Comparison of ENCODE assay signal across 3 cellular contexts in genomic region chr17:64470676-64471075, GRCh38.
TF ChIP-seq lines count a peak whose summit lies in the region.

No MANE protein-coding gene starts in this region.

TF ChIP-seq in GM23338, 12 proteins besides CTCF, POLR2A, EP300 and RAD21 (continues in another document):
- TF ChIP-seq EZH2phosphoT487 (IDR thresholded peaks at IDR 0.05; ENCODE audit: unreplicated experiment) (no peak), STAT1 (IDR thresholded peaks at IDR 0.05; ENCODE audit: unreplicated experiment) (no peak), ZNF331 (CRISPR knock-in tag; IDR thresholded peaks at IDR 0.05; ENCODE audit: low read depth) (no peak), EZH2 (IDR thresholded peaks at IDR 0.05; ENCODE audit: low read depth, unreplicated experiment) (no peak), NANOG (IDR thresholded peaks at IDR 0.05; ENCODE audit: borderline replicate concordance) (no peak), JUNB (IDR thresholded peaks at IDR 0.05; ENCODE audit: unreplicated experiment) (no peak), REST (IDR thresholded peaks at IDR 0.05; ENCODE audit: unreplicated experiment) (no peak)

TF ChIP-seq in H1, 55 proteins besides CTCF, POLR2A, EP300 and RAD21:
- TF ChIP-seq SUZ12 (IDR thresholded peaks at IDR 0.05; ENCODE audit: low read length) = no peak
- no peak for TF ChIP-seq TEAD4 (IDR thresholded peaks at IDR 0.05; ENCODE audit: low read depth, low read length)
- no peak for TF ChIP-seq BCL11A (IDR thresholded peaks at IDR 0.05; ENCODE audit: low read depth in 2 of 2, low read length in 2 of 2)
- no peak for TF ChIP-seq TAF7 (optimal IDR thresholded peaks at IDR 0.05; ENCODE audit: borderline replicate concordance, low read depth, low read length)

TF ChIP-seq in neural cell, 6 proteins besides CTCF, POLR2A, EP300 and RAD21:
- TF ChIP-seq POLR2AphosphoS5 (IDR thresholded peaks at IDR 0.05) (peak; percentile 10), TAF1 (IDR thresholded peaks at IDR 0.05; ENCODE audit: low read depth) (no peak)
